In genomic region chr1:8987881-8988617, GRCh38 we compare ENCODE assay signal across 8 cellular contexts. TPM values are rescaled to one million over a fixed set of nuclear protein-coding genes. Genes with fewer than 3 reads are reported as not detected.
DNase-seq lines count a peak whose midpoint lies in the region; ATAC-seq and TF ChIP-seq lines count a peak whose summit lies in the region.

No MANE protein-coding gene starts in this region.

- ATAC-seq in left colon (peak; percentile 49), HG03108 (IDR thresholded peaks at IDR 0.05; ENCODE audit: unreplicated experiment) (no peak), GM21526 (IDR thresholded peaks at IDR 0.05; ENCODE audit: low FRiP score, unreplicated experiment) (no peak)

- DNase-seq in DMS79 treated with DMSO at 0.1 percent for 48 hours (lab: John Stamatoyannopoulos, UW) (peak; percentile 40), KG1 (lab: John Stamatoyannopoulos, UW) (peak; percentile 19), cardiac fibroblast (ENCODE audit: low read depth in 2 of 2) (peak; percentile 63 to 65), left colon (peak in 1 of 2 donors; percentile 60)
- DNase-seq in activated CD4-positive, CD25-positive, alpha-beta regulatory T cell (lab: John Stamatoyannopoulos, UW), result peak; percentile 31 to 63 (median 36)
- peak; percentile 59 to 69 for DNase-seq in stimulated activated CD4-positive, alpha-beta T cell treated with anti-CD3 and anti-CD28 coated beads, Interleukin-4, amount 100 ng/mL, for 4 hours

- peak; percentile 91 for TF ChIP-seq CTCF in cardiac fibroblast (IDR thresholded peaks at IDR 0.05; ENCODE audit: low read depth, low read length)

- intact Hi-C loops in left colon (cut with DNase I, micrococcal nuclease), result loop anchor here in 1 of 2 donors (5.0 kb wide), 1 partner anchor 71 kb away; no protein-coding TSS in a partner anchor

- no peak overlapping the region for H3K4me3 ChIP-seq in cardiac fibroblast (replicated peaks in 1 of 2; ENCODE audit: low read depth in 2 of 2, low read length in 2 of 2)

RNA-seq across cellular contexts. Expression of gene SLC2A7, which starts 38.2 kb away (rescaled TPM):
- not detected for total RNA-seq in left colon

RNA-seq across cellular contexts. Expression of gene CA6, which starts 42.4 kb away (rescaled TPM):
- not detected for total RNA-seq in left colon
